Comparison of ENCODE assay signal across 1 cellular context in the genomic region with DNA sequence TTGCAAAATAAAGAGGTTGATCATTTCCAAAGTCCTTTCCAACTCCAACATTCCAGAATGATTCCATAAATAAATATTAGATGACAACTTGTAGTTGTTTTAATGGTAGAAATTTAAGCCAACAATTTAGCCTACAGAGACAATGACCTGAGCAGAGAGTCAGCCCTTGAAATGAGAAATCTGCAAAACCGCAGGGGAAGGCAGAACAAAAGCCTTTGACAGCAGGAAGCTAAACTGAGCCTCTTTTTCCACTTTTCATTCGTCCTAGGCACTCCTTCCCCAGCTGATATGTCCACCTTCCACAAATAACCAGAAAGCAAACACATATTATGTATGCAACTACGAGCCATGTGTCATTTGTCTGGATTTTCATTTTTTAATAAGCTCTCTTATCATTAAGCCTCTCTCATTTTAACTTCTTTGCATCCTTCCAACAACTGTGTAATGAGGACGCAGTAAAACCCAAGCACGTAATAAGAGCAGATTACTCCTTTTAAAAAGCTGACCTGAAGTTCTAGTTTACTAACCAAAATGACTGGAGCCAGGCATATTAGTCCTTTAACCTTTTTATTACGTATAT.
TF ChIP-seq lines count a peak whose summit lies in the region.

No MANE protein-coding gene starts in this region.

TF ChIP-seq in SK-N-SH treated with all-trans-retinoic acid at 6 μM for 48 hours, 23 proteins besides CTCF, POLR2A, EP300 and RAD21 (continued from another document):
- TF ChIP-seq CREB5 (CRISPR knock-in tag; IDR thresholded peaks at IDR 0.05; ENCODE audit: low read depth) (no peak), TCF4 (CRISPR knock-in tag; IDR thresholded peaks at IDR 0.05; ENCODE audit: borderline replicate concordance) (no peak), CSDC2 (CRISPR knock-in tag; IDR thresholded peaks at IDR 0.05) (no peak), ESRRG (CRISPR knock-in tag; IDR thresholded peaks at IDR 0.05) (no peak), PPARA (CRISPR knock-in tag; IDR thresholded peaks at IDR 0.05; ENCODE audit: borderline replicate concordance) (no peak), ZNF70 (CRISPR knock-in tag; IDR thresholded peaks at IDR 0.05) (no peak), ARNTL (CRISPR knock-in tag; IDR thresholded peaks at IDR 0.05; ENCODE audit: borderline replicate concordance, low read depth) (no peak), RARB (CRISPR knock-in tag; IDR thresholded peaks at IDR 0.05) (no peak)
- TF ChIP-seq, protein P1, sequence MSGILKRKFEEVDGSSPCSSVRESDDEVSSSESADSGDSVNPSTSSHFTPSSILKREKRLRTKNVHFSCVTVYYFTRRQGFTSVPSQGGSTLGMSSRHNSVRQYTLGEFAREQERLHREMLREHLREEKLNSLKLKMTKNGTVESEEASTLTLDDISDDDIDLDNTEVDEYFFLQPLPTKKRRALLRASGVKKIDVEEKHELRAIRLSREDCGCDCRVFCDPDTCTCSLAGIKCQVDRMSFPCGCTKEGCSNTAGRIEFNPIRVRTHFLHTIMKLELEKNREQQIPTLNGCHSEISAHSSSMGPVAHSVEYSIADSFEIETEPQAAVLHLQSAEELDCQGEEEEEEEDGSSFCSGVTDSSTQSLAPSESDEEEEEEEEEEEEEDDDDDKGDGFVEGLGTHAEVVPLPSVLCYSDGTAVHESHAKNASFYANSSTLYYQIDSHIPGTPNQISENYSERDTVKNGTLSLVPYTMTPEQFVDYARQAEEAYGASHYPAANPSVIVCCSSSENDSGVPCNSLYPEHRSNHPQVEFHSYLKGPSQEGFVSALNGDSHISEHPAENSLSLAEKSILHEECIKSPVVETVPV (CRISPR knock-in tag; IDR thresholded peaks at IDR 0.05): no peak
